In the genomic region with DNA sequence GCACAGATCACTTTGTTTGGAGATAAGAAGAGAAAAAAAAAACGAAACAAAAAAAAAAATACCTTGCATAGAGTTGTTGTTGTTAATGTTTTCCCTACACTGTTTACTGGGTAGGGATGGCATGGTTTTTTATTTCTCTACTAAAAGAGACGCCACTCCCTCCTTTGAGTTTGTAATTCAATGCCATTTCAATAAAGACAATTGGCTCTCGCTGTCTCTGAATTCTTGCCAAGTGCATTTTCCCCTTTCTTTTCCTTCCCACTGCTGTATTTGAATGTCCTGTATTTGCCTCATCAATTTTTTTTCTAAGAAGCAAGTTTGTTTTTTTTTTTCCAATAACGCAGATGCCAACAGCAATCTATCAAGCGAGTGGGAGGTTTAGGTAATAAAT, we compare ENCODE assay signal across 1 cellular context.
TF ChIP-seq lines count a peak whose summit lies in the region.

No MANE protein-coding gene starts in this region.

TF ChIP-seq in neural cell, 6 proteins besides CTCF, POLR2A, EP300 and RAD21:
- TF ChIP-seq, protein P1, sequence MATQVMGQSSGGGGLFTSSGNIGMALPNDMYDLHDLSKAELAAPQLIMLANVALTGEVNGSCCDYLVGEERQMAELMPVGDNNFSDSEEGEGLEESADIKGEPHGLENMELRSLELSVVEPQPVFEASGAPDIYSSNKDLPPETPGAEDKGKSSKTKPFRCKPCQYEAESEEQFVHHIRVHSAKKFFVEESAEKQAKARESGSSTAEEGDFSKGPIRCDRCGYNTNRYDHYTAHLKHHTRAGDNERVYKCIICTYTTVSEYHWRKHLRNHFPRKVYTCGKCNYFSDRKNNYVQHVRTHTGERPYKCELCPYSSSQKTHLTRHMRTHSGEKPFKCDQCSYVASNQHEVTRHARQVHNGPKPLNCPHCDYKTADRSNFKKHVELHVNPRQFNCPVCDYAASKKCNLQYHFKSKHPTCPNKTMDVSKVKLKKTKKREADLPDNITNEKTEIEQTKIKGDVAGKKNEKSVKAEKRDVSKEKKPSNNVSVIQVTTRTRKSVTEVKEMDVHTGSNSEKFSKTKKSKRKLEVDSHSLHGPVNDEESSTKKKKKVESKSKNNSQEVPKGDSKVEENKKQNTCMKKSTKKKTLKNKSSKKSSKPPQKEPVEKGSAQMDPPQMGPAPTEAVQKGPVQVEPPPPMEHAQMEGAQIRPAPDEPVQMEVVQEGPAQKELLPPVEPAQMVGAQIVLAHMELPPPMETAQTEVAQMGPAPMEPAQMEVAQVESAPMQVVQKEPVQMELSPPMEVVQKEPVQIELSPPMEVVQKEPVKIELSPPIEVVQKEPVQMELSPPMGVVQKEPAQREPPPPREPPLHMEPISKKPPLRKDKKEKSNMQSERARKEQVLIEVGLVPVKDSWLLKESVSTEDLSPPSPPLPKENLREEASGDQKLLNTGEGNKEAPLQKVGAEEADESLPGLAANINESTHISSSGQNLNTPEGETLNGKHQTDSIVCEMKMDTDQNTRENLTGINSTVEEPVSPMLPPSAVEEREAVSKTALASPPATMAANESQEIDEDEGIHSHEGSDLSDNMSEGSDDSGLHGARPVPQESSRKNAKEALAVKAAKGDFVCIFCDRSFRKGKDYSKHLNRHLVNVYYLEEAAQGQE (IDR thresholded peaks at IDR 0.05; ENCODE audit: borderline replicate concordance), result no peak
- TF ChIP-seq MXI1 (conservative IDR thresholded peaks at IDR 0.05; ENCODE audit: poor library complexity, severe bottlenecking), result no peak
- no peak for TF ChIP-seq EZH2 (IDR thresholded peaks at IDR 0.05; ENCODE audit: borderline replicate concordance, insufficient read depth, low read length, poor library complexity, severe bottlenecking)
- TF ChIP-seq TAF1 (IDR thresholded peaks at IDR 0.05; ENCODE audit: low read depth), result no peak
- TF ChIP-seq POLR2AphosphoS5 (IDR thresholded peaks at IDR 0.05), result no peak
- no peak for TF ChIP-seq SMC3 (conservative IDR thresholded peaks at IDR 0.05; ENCODE audit: poor library complexity)
